Comparison of ENCODE assay signal across 2 cellular contexts in genomic region chr10:87632439-87632838, GRCh38.
TF ChIP-seq lines count a peak whose summit lies in the region.

No MANE protein-coding gene starts in this region.

TF ChIP-seq in liver, 16 proteins besides CTCF, POLR2A, EP300 and RAD21:
- TF ChIP-seq YY1 (IDR thresholded peaks at IDR 0.05) = peak; percentile 60
- TF ChIP-seq HNF4G (IDR thresholded peaks at IDR 0.05) = no peak
- TF ChIP-seq FOXA2 (IDR thresholded peaks at IDR 0.05) = peak; percentile 27
- no peak for TF ChIP-seq ZBTB33 (IDR thresholded peaks at IDR 0.05)
- TF ChIP-seq HNF4A (conservative IDR thresholded peaks at IDR 0.05) = peak in 1 of 2 donors; percentile 8
- TF ChIP-seq, protein P1, sequence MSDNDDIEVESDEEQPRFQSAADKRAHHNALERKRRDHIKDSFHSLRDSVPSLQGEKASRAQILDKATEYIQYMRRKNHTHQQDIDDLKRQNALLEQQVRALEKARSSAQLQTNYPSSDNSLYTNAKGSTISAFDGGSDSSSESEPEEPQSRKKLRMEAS (IDR thresholded peaks at IDR 0.05) = peak; percentile 29

TF ChIP-seq in HepG2, 621 proteins besides CTCF, POLR2A, EP300 and RAD21:
- TF ChIP-seq SIX4 (CRISPR knock-in tag; IDR thresholded peaks at IDR 0.05) (no peak), HIVEP1 (CRISPR knock-in tag; IDR thresholded peaks at IDR 0.05) (no peak), ZBTB44 (CRISPR knock-in tag; IDR thresholded peaks at IDR 0.05) (no peak), SMARCC2 (IDR thresholded peaks at IDR 0.05) (no peak)
